Comparison of ENCODE assay signal across 22 cellular contexts in genomic region chr1:7744882-7745281, GRCh38.
"Had no signal": no experiment of that assay in that cellular context is flagged by ENCODE, and none has a peak within 500 bp of the region (broad histone marks: within the 10 kb centered on the region; RNA-seq: fewer than 3 reads in every experiment).

No MANE protein-coding gene starts in this region.

- H3K27ac Mint-ChIP-seq: naive B cell; nephron; stimulated activated naive B cell treated with anti-CD40 and anti-IgM and Interleukin-4, amounts not matched to agents 10 μg/mL and 1 μg/mL and 100 μg/mL, for 72 hours; stimulated activated naive CD8-positive, alpha-beta T cell treated with anti-CD3 and anti-CD28 coated beads, Interleukin-15, amount 100 ng/mL, for 72 hours had no signal

- H3K9me3 ChIP-seq: colonic mucosa, gastroesophageal sphincter, left ventricle myocardium inferior, psoas muscle, thoracic aorta, transverse colon had no signal

- H2AFZ ChIP-seq: parathyroid adenoma had no signal

- H3K27me3 Mint-ChIP-seq: naive B cell; stimulated activated naive B cell treated with anti-CD40 and anti-IgM and Interleukin-4, amounts not matched to agents 10 μg/mL and 1 μg/mL and 100 μg/mL, for 72 hours; stimulated activated naive CD8-positive, alpha-beta T cell treated with anti-CD3 and anti-CD28 coated beads, Interleukin-15, amount 100 ng/mL, for 72 hours had no signal

- H3K4me3 ChIP-seq: colonic mucosa, gastroesophageal sphincter, left ventricle myocardium inferior, lung, psoas muscle, thoracic aorta, transverse colon had no signal

- H3K4me1 Mint-ChIP-seq: naive B cell; nephron; stimulated activated naive CD8-positive, alpha-beta T cell treated with anti-CD3 and anti-CD28 coated beads, Interleukin-15, amount 100 ng/mL, for 72 hours had no signal

- H3K27ac ChIP-seq: colonic mucosa, gastroesophageal sphincter, left ventricle myocardium inferior, parathyroid adenoma, psoas muscle, thoracic aorta, transverse colon had no signal

- H3K4me3 Mint-ChIP-seq: nephron; stimulated activated naive B cell treated with anti-CD40 and anti-IgM and Interleukin-4, amounts not matched to agents 10 μg/mL and 1 μg/mL and 100 μg/mL, for 72 hours; stimulated activated naive CD8-positive, alpha-beta T cell treated with anti-CD3 and anti-CD28 coated beads, Interleukin-15, amount 100 ng/mL, for 72 hours had no signal

- H3K79me2 ChIP-seq: parathyroid adenoma had no signal

- H3K9me3 Mint-ChIP-seq: naive B cell; nephron; stimulated activated naive B cell treated with anti-CD40 and anti-IgM and Interleukin-4, amounts not matched to agents 10 μg/mL and 1 μg/mL and 100 μg/mL, for 72 hours; stimulated activated naive CD8-positive, alpha-beta T cell treated with anti-CD3 and anti-CD28 coated beads, Interleukin-15, amount 100 ng/mL, for 72 hours had no signal

- H3K4me1 ChIP-seq: colonic mucosa, gastroesophageal sphincter, left ventricle myocardium inferior, parathyroid adenoma, psoas muscle, transverse colon had no signal

- H3K27me3 ChIP-seq: colonic mucosa, gastroesophageal sphincter, transverse colon had no signal

- H3K36me3 ChIP-seq: colonic mucosa, thoracic aorta, transverse colon had no signal

- H3K36me3 Mint-ChIP-seq: naive B cell had no signal

- H3K9ac ChIP-seq: parathyroid adenoma had no signal

- DNase-seq: colonic mucosa; effector CD8-positive, alpha-beta T cell; foreskin fibroblast; glutamatergic neuron; islet precursor cell; left cardiac atrium; left ventricle myocardium inferior; mesendoderm; naive B cell; psoas muscle; retina; stimulated activated CD4-positive, alpha-beta T cell treated with anti-CD3 and anti-CD28 coated beads, Interleukin-2, amount 100 ng/mL, for 24 hours; stimulated activated CD4-positive, alpha-beta T cell treated with anti-CD3 and anti-CD28 coated beads, Interleukin-4, amount 100 ng/mL, for 4 hours; stimulated activated naive B cell treated with anti-CD40 and anti-IgM and Interleukin-4, amounts not matched to agents 10 μg/mL and 1 μg/mL and 100 μg/mL, for 72 hours; stimulated activated naive CD8-positive, alpha-beta T cell treated with anti-CD3 and anti-CD28 coated beads, Interleukin-15, amount 100 ng/mL, for 72 hours; transverse colon had no signal

- ATAC-seq: gastroesophageal sphincter; left cardiac atrium; psoas muscle; sciatic nerve; stimulated activated naive B cell treated with anti-CD40 and anti-IgM and Interleukin-4, amounts not matched to agents 10 μg/mL and 1 μg/mL and 100 μg/mL, for 72 hours; stimulated activated naive CD8-positive, alpha-beta T cell treated with anti-CD3 and anti-CD28 coated beads, Interleukin-15, amount 100 ng/mL, for 72 hours had no signal
